ENCODE assay signal across 8 cellular contexts in genomic region chr7:107563072-107563760, GRCh38. TPM values are rescaled to one million over a fixed set of nuclear protein-coding genes. Genes with fewer than 3 reads are reported as not detected.
DNase-seq lines count a peak whose midpoint lies in the region; ATAC-seq, FAIRE-seq and TF ChIP-seq lines count a peak whose summit lies in the region.

No MANE protein-coding gene starts in this region.

- H3K36me3 ChIP-seq in ovary, result no peaks in the 10 kb centered on the region

- H3K9me3 ChIP-seq in ovary, result no peaks in the 10 kb centered on the region

- no peak for TF ChIP-seq POLR2A in GM12891 (IDR thresholded peaks at IDR 0.05; ENCODE audit: low read depth, low read length)
- TF ChIP-seq POLR2A in ovary (IDR thresholded peaks at IDR 0.05), result no peak

- no peaks in the 10 kb centered on the region for H3K4me1 ChIP-seq in ovary (ENCODE audit: insufficient read depth)

- intact Hi-C loops in ovary (cut with DNase I), result loop anchor here in 1 of 4 donors (10.0 kb wide), 1 partner anchor 162 kb away; no protein-coding TSS in a partner anchor

- WGBS in ovary, 3 donors, result 2 to 3% (median 2%) methylated on average over 21 of the region's 21 CpGs

- ATAC-seq in GM21723 (IDR thresholded peaks at IDR 0.05; ENCODE audit: unreplicated experiment), result peak; percentile 67

- peak overlapping the region; percentile 40 to 83 for H3K27ac ChIP-seq in ovary

- no peaks in the 10 kb centered on the region for H3K27me3 ChIP-seq in ovary

- DNase-seq in GM12891 (ENCODE audit: insufficient read length, low spot score) (peak; percentile 18), HuH-7.5 (ENCODE audit: low spot score) (peak; percentile 46), germinal center (ENCODE audit: low spot score) (peak; percentile 45), ovary (no peak), MV-4-11 (lab: John Stamatoyannopoulos, UW) (no peak), GM19240 (ENCODE audit: insufficient read length, low spot score) (no peak)

- no peak for FAIRE-seq in GM12891 (lab: Jason Lieb, UNC)

- H3K4me3 ChIP-seq in WI38 (ENCODE audit: low read depth, low read length), result peak overlapping the region; percentile 97
- H3K4me3 ChIP-seq in ovary, result peak overlapping the region; percentile 92

- no peak for TF ChIP-seq EP300 in ovary (IDR thresholded peaks at IDR 0.05)

- TF ChIP-seq CTCF in WI38 (IDR thresholded peaks at IDR 0.05; ENCODE audit: low read depth, low read length), result no peak
- no peak for TF ChIP-seq CTCF in ovary (IDR thresholded peaks at IDR 0.05)

TF ChIP-seq in GM12891, 5 proteins besides CTCF, POLR2A, EP300 and RAD21:
- TF ChIP-seq TAF1 (IDR thresholded peaks at IDR 0.05; ENCODE audit: low read depth, low read length), result no peak
- no peak for TF ChIP-seq SPI1 (IDR thresholded peaks at IDR 0.05; ENCODE audit: low read depth, low read length)

RNA-seq across cellular contexts. Expression of gene COG5, which starts 0.5 kb away (rescaled TPM):
- 8.4 TPM for polyA plus RNA-seq in GM12891 (2012; ENCODE audit: low read depth, missing spikeins)
- total RNA-seq in ovary, result 10 to 100 TPM; 32.7 to 49.7 (median 38.4) TPM
- 10 to 100 TPM; 10.3 to 31.2 TPM for polyA plus RNA-seq in ovary

RNA-seq across cellular contexts. Expression of gene DUS4L, which starts 0.6 kb away (rescaled TPM):
- 6.6 TPM for polyA plus RNA-seq in GM12891 (2012; ENCODE audit: low read depth, missing spikeins)
- 1 to 10 TPM; 4.4 to 8.1 (median 5.4) TPM for total RNA-seq in ovary
- polyA plus RNA-seq in ovary, result 1 to 10 TPM; 4.6 to 5.2 TPM

RNA-seq across cellular contexts. Expression of gene BCAP29, which starts 16.8 kb away (rescaled TPM):
- polyA plus RNA-seq in GM12891 (2012; ENCODE audit: low read depth, missing spikeins), result 11.3 TPM
- total RNA-seq in ovary, result 10 to 100 TPM; 33.9 to 70.9 (median 53.6) TPM
- polyA plus RNA-seq in ovary, result 10 to 100 TPM; 30.0 to 42.5 TPM

Comparison
In these comparisons a context has a peak if more than half of its experiments do, and no peak if none do; other contexts are left out.
1. DNase-seq: peak in GM12891 (single experiment), HuH-7.5 (single experiment) and germinal center (single experiment); none in ovary (0 of 5), MV-4-11 (single experiment) and GM19240 (single experiment).